Comparison of ENCODE assay signal across 8 cellular contexts in the genomic region with DNA sequence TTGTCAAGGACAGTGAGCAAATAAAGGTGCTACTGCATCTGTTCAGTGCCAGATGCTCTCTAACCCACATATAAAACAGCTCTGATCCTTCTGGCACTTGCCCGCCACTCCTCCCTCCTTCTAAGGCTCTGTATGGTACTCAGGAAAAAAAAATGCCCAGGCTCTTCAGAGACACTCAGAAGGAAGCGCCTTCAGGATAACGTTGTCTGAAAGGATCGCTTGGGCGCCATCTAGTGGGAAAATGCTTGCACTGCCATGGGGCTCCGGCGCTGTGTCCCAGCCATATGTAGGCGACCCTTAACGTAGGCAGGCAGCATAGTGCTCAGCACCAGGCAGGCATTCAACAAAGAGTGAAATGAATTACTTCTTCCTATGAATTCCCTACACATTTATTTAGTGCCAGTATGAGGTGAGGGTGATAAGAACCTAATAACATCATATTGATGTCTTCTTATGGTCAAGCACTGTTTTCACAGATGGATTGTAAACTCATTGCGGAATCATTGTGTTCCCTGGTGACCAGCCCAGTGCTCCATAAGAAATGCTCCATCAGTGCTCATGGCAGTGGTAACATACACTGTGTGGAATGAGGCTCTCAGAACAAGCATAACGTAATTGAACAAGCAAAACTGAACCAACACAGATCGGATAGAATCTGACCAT. TPM values are rescaled to one million over a fixed set of nuclear protein-coding genes. Genes with fewer than 3 reads are reported as not detected.
DNase-seq lines count a peak whose midpoint lies in the region; ATAC-seq lines count a peak whose summit lies in the region.

No MANE protein-coding gene starts in this region.

- H3K27ac Mint-ChIP-seq in CD4-positive, CD25-positive, alpha-beta regulatory T cell, result no peak overlapping the region
- no peak overlapping the region for H3K27ac Mint-ChIP-seq in activated CD4-positive, alpha-beta memory T cell treated with anti-CD3 and anti-CD28 coated beads, Interleukin-2, amount 10 ng/mL, durations not matched to agents 7 days and 5 days
- H3K27ac Mint-ChIP-seq in memory B cell, result no peak overlapping the region

- H3K4me1 Mint-ChIP-seq in CD4-positive, CD25-positive, alpha-beta regulatory T cell, result no peaks in the 10 kb centered on the region
- no peaks in the 10 kb centered on the region for H3K4me1 Mint-ChIP-seq in activated CD4-positive, alpha-beta memory T cell treated with anti-CD3 and anti-CD28 coated beads, Interleukin-2, amount 10 ng/mL, durations not matched to agents 7 days and 5 days
- H3K4me1 Mint-ChIP-seq in memory B cell, result no peaks in the 10 kb centered on the region

- peaks cover 0 to 28% (median 6%) of the 10 kb centered on the region in 7 donors for H3K9me3 Mint-ChIP-seq in CD4-positive, CD25-positive, alpha-beta regulatory T cell
- H3K9me3 Mint-ChIP-seq in activated CD4-positive, alpha-beta memory T cell treated with anti-CD3 and anti-CD28 coated beads, Interleukin-2, amount 10 ng/mL, durations not matched to agents 7 days and 5 days, result peaks cover 10% of the 10 kb centered on the region
- peaks cover 9% of the 10 kb centered on the region for H3K9me3 Mint-ChIP-seq in memory B cell

- peaks cover 21% of the 10 kb centered on the region for H3K27me3 ChIP-seq in CD4-positive, CD25-positive, alpha-beta regulatory T cell (ENCODE audit: control insufficient read depth, insufficient read depth, low read length)

- H3K27me3 Mint-ChIP-seq in CD4-positive, CD25-positive, alpha-beta regulatory T cell, result peaks cover 47% of the 10 kb centered on the region
- H3K27me3 Mint-ChIP-seq in activated CD4-positive, alpha-beta memory T cell treated with anti-CD3 and anti-CD28 coated beads, Interleukin-2, amount 10 ng/mL, durations not matched to agents 7 days and 5 days, result peaks cover 46% of the 10 kb centered on the region
- peaks cover 14% of the 10 kb centered on the region for H3K27me3 Mint-ChIP-seq in memory B cell

- no peak overlapping the region for H3K27ac ChIP-seq in CD4-positive, CD25-positive, alpha-beta regulatory T cell (ENCODE audit: insufficient read depth, low read length, poor library complexity, severe bottlenecking)

- ATAC-seq in CD4-positive, CD25-positive, alpha-beta regulatory T cell (ENCODE audit: low read depth in 2 of 2), result peak; percentile 55 to 66
- ATAC-seq in GM19351 (IDR thresholded peaks at IDR 0.05; ENCODE audit: unreplicated experiment), result peak; percentile 91
- ATAC-seq in HG03520 (IDR thresholded peaks at IDR 0.05; ENCODE audit: unreplicated experiment), result peak; percentile 85
- ATAC-seq in memory B cell (ENCODE audit: low read depth), result peak; percentile 75

- peaks cover 4% of the 10 kb centered on the region for H3K36me3 Mint-ChIP-seq in CD4-positive, CD25-positive, alpha-beta regulatory T cell
- no peaks in the 10 kb centered on the region for H3K36me3 Mint-ChIP-seq in activated CD4-positive, alpha-beta memory T cell treated with anti-CD3 and anti-CD28 coated beads, Interleukin-2, amount 10 ng/mL, durations not matched to agents 7 days and 5 days (ENCODE audit: low read depth)
- no peaks in the 10 kb centered on the region for H3K36me3 Mint-ChIP-seq in memory B cell

- H3K9me3 ChIP-seq in CD4-positive, CD25-positive, alpha-beta regulatory T cell (ENCODE audit: control insufficient read depth in 2 of 2, low read length in 2 of 2), result peaks cover 0 to 9% of the 10 kb centered on the region in 2 experiments

- H3K4me1 ChIP-seq in CD4-positive, CD25-positive, alpha-beta regulatory T cell (ENCODE audit: control insufficient read depth, insufficient read depth, low read length, poor library complexity, severe bottlenecking), result no peaks in the 10 kb centered on the region

- H3K4me3 Mint-ChIP-seq in CD4-positive, CD25-positive, alpha-beta regulatory T cell, result no peak overlapping the region
- no peak overlapping the region for H3K4me3 Mint-ChIP-seq in activated CD4-positive, alpha-beta memory T cell treated with anti-CD3 and anti-CD28 coated beads, Interleukin-2, amount 10 ng/mL, durations not matched to agents 7 days and 5 days
- H3K4me3 Mint-ChIP-seq in memory B cell, result no peak overlapping the region

- peak; percentile 36 to 60 (median 51) for DNase-seq in CD4-positive, CD25-positive, alpha-beta regulatory T cell
- peak; percentile 86 for DNase-seq in NCI-H748 (lab: John Stamatoyannopoulos, UW; ENCODE audit: unreplicated experiment)
- peak; percentile 69 for DNase-seq in activated CD4-positive, alpha-beta memory T cell treated with anti-CD3 and anti-CD28 coated beads, Interleukin-2, amount 10 ng/mL, durations not matched to agents 7 days and 5 days
- peak; percentile 50 for DNase-seq in effector CD8-positive, alpha-beta T cell (lab: John Stamatoyannopoulos, UW)
- DNase-seq in memory B cell (ENCODE audit: low spot score in 2 of 2), result peak; percentile 58 to 77
- peak; percentile 43 to 45 for DNase-seq in stimulated activated CD8-positive, alpha-beta memory T cell treated with anti-CD3 and anti-CD28 coated beads, Interleukin-15, amount 100 ng/mL, for 4 hours (ENCODE audit: low read depth in 2 of 2)

- no peaks in the 10 kb centered on the region for H3K36me3 ChIP-seq in CD4-positive, CD25-positive, alpha-beta regulatory T cell (ENCODE audit: control insufficient read depth, insufficient read depth, low read length)

- no peak overlapping the region for H3K4me3 ChIP-seq in CD4-positive, CD25-positive, alpha-beta regulatory T cell (ENCODE audit: low read depth, low read length)

- POLR2A ChIA-PET in activated CD4-positive, alpha-beta memory T cell treated with anti-CD3 and anti-CD28 coated beads, Interleukin-2, amount 10 ng/mL, durations not matched to agents 7 days and 5 days (lab: Charles Lee), result no interaction called here

- CTCF ChIA-PET in activated CD4-positive, alpha-beta memory T cell treated with anti-CD3 and anti-CD28 coated beads, Interleukin-2, amount 10 ng/mL, durations not matched to agents 7 days and 5 days (lab: Charles Lee), result interaction anchor here (0.8 to 2.0 kb wide), 4 partner anchors 9 to 559 kb away, joined by 3 to 6 read pairs (median 6); no protein-coding TSS in a partner anchor

RNA-seq across cellular contexts. Expression of a gene that starts 39.6 kb away (rescaled TPM):
- total RNA-seq in CD4-positive, CD25-positive, alpha-beta regulatory T cell, result not detected
- polyA plus RNA-seq in CD4-positive, CD25-positive, alpha-beta regulatory T cell, result not detected
- not detected for total RNA-seq in activated CD4-positive, alpha-beta memory T cell treated with anti-CD3 and anti-CD28 coated beads, Interleukin-2, amount 10 ng/mL, durations not matched to agents 7 days and 5 days
